Comparison of ENCODE assay signal across 8 cellular contexts in the genomic region with DNA sequence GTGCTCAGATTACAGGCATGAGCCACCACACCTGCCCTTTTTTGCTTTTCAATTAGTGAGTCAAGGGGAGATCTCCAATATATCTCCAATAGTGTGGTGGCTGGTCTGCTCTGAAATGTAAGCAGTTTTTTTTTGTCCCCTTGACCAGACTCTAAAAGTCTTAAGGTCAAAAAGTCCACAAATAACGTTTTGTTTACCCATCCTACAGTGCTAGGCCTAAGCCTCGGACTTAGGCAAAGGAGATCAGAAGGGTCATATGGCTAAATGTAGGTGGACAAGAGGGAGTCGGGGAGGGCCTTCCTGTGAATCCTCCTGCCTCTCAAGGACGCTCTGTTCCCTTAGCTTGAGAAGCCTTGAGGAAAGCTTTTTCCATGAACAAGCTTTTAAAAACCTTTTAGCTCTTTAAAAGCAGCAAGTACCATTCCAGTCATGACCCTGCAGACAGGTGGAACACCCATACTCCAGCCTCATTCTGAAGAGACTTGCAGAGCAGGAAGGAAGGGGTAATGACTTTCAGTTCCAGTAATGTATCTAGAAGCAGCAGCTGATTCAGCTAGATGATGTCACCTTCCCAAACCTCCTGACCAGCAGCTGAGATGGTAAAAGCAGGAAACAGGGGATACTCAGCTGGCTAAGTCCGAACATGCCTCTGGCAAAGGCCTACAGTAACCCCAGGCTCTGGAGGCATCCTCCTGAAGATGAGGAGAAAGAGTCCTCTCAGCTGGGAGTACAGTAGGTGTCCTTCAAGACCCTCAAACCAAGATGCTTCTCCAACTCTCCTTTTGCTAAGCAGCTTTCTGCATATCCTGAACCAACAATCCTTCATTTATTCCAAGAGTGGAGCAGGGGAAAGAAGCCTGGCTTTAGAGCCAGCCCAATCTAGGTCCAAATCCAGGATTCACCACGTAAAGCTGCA. TPM values are rescaled to one million over a fixed set of nuclear protein-coding genes. Genes with fewer than 3 reads are reported as not detected.
DNase-seq lines count a peak whose midpoint lies in the region; ATAC-seq and TF ChIP-seq lines count a peak whose summit lies in the region.

No MANE protein-coding gene starts in this region.

- peaks cover 55% of the 10 kb centered on the region for H3K4me1 Mint-ChIP-seq in activated naive CD8-positive, alpha-beta T cell (ENCODE audit: low read depth)

- peak overlapping the region; percentile 55 for H3K27ac Mint-ChIP-seq in activated naive CD8-positive, alpha-beta T cell

- no peak overlapping the region for H3K4me3 Mint-ChIP-seq in activated naive CD8-positive, alpha-beta T cell

- peak overlapping the region; percentile 33 for H3K4me3 ChIP-seq in psoas muscle

- no peaks in the 10 kb centered on the region for H3K9me3 ChIP-seq in psoas muscle

- 24 to 31% (median 25%) methylated on average over 6 of the region's 6 CpGs for WGBS in psoas muscle, 3 donors

- intact Hi-C loops in head of caudate nucleus (cut with DNase I) (no loop called here), psoas muscle (cut with DNase I) (no loop called here)

- CTCF ChIA-PET in GM10248 (lab: Yijun Ruan, JAX), result interaction anchor here (0.6 to 11.9 kb wide), 18 partner anchors 10 to 139 kb away, joined by 3 to 94 read pairs (median 5); partner anchors contain the start of gene BCL2L1

- H3K36me3 Mint-ChIP-seq in activated naive CD8-positive, alpha-beta T cell, result peaks cover 11% of the 10 kb centered on the region

- H3K27me3 Mint-ChIP-seq in activated naive CD8-positive, alpha-beta T cell, result no peaks in the 10 kb centered on the region

- POLR2A ChIA-PET in GM10248 (lab: Yijun Ruan, JAX), result interaction anchor here (0.6 to 1.6 kb wide), 3 partner anchors 15 to 126 kb away, joined by 4 to 5 read pairs (median 4); no protein-coding TSS in a partner anchor

- DNase-seq in 8988T, result peak; percentile 57
- DNase-seq in GM10248 (ENCODE audit: extremely low spot score), result peak; percentile 73
- DNase-seq in NAMALWA (ENCODE audit: low spot score), result peak; percentile 29
- DNase-seq in head of caudate nucleus, result peak in 27 of 42 donors; percentile 12 to 83 (median 59)
- DNase-seq in psoas muscle, result peak; percentile 54 to 67
- no peak for DNase-seq in activated CD4-positive, alpha-beta T cell treated with anti-CD3 and anti-CD28 coated beads for 4 hours

- H3K9me3 Mint-ChIP-seq in activated naive CD8-positive, alpha-beta T cell (ENCODE audit: low read depth), result no peaks in the 10 kb centered on the region

- ATAC-seq in HG02610 (IDR thresholded peaks at IDR 0.05; ENCODE audit: unreplicated experiment) (peak; percentile 96), psoas muscle (peak; percentile 88 to 89 (median 88))

- H3K27ac ChIP-seq in psoas muscle, result peak overlapping the region; percentile 98

- H3K36me3 ChIP-seq in psoas muscle (ENCODE audit: insufficient read depth in 1 of 2, low read depth in 1 of 2), result peaks cover 4 to 5% of the 10 kb centered on the region in 2 donors

- TF ChIP-seq CTCF in GM10248 (IDR thresholded peaks at IDR 0.05; ENCODE audit: control extremely low read depth, extremely low read depth, low read depth, missing control alignments) (no peak), psoas muscle (IDR thresholded peaks at IDR 0.05) (no peak)

- peaks cover 85% of the 10 kb centered on the region for H3K4me1 ChIP-seq in psoas muscle

- no peaks in the 10 kb centered on the region for H3K27me3 ChIP-seq in psoas muscle (ENCODE audit: insufficient read depth in 3 of 3, low read length in 2 of 3)

RNA-seq across cellular contexts. Expression of gene BCL2L1, which starts 23.6 kb away (rescaled TPM):
- 10 to 100 TPM; 34.5 to 95.1 (median 76.3) TPM for total RNA-seq in psoas muscle
- 100 to 1,000 TPM in 1 of 3 donors, 10 to 100 TPM in 2; 42.3 to 204 (median 48.2) TPM for polyA plus RNA-seq in psoas muscle

RNA-seq across cellular contexts. Expression of gene TPX2, which starts 40.0 kb away (rescaled TPM):
- total RNA-seq in psoas muscle, result 1 to 10 TPM in 3 of 4 donors, under 1 TPM in 1; 0.63 to 2.2 (median 1.6) TPM
- polyA plus RNA-seq in psoas muscle, result 1 to 10 TPM; 2.6 to 8.5 (median 3.4) TPM

Comparison
In these comparisons a context has a peak if more than half of its experiments do, and no peak if none do; other contexts are left out.
1. DNase-seq: peak in 8988T (single experiment), GM10248 (single experiment), NAMALWA (single experiment), head of caudate nucleus (27 of 42) and psoas muscle (2 of 2); none in activated CD4-positive, alpha-beta T cell treated with anti-CD3 and anti-CD28 coated beads for 4 hours (0 of 2).